In the genomic region with DNA sequence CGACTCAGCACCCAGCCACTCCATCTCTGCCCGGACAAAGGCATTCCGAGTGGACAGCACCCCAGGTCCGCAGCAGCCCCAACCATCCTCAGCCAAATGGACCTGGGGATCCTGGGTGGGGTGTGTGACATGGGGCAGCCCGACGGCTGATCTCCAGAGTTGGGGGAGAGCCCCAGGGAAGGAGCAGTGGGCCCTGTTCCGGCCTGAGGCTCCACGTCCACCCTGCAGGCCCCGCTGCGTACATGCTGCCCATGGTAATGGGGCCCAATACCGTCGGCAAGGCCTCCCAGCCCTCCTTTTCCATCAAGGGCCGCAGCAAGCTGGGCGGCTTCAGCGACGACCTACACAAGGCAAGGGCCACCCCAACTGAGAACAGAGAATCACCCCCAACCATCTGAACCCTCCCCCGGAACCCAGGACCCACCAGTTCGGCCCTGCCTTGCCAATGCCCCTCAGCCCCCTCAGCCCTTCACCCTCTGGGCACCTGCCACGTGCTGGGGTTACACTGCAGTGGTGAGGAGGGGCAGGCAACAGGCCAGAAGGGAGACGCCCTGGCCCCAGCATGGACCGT, we compare ENCODE assay signal across 21 cellular contexts. TPM values are rescaled to one million over a fixed set of nuclear protein-coding genes. Genes with fewer than 3 reads are reported as not detected.
DNase-seq lines count a peak whose midpoint lies in the region; ATAC-seq and TF ChIP-seq lines count a peak whose summit lies in the region.
"Had no signal": no experiment of that assay in that cellular context is flagged by ENCODE, and none has a peak within 500 bp of the region (broad histone marks: within the 10 kb centered on the region; RNA-seq: fewer than 3 reads in every experiment).

No MANE protein-coding gene starts in this region.

- H3K27ac Mint-ChIP-seq in T-helper 2 cell treated with Interferon-gamma antibody and Interleukin-4, amounts not matched to agents 5 μg/mL and 100 μg/mL, for 36 hours = peak overlapping the region; percentile 24
- H3K27ac Mint-ChIP-seq in Calu3 (ENCODE audit: unreplicated experiment) = peak overlapping the region; percentile 83
- H3K27ac Mint-ChIP-seq: natural killer cell, type B pancreatic cell had no signal

- ATAC-seq in lung (ENCODE audit: insufficient read depth, low FRiP score) = no peak
- ATAC-seq: natural killer cell had no signal

- no peak overlapping the region for H3K27ac ChIP-seq in lung (ENCODE audit: low read depth in 1 of 2, low read length in 1 of 2)
- H3K27ac ChIP-seq: 22Rv1; ascending aorta; BLaER1 treated with 17β-estradiol and CSF1 and Interleukin-3, amounts not matched to agents 10 nM and 100 nM; PC-9; VCaP had no signal

- no peak overlapping the region for H3K4me3 Mint-ChIP-seq in T-helper 2 cell treated with Interferon-gamma antibody and Interleukin-4, amounts not matched to agents 5 μg/mL and 100 μg/mL, for 36 hours
- no peak overlapping the region for H3K4me3 Mint-ChIP-seq in Calu3 (ENCODE audit: low read depth, unreplicated experiment)
- H3K4me3 Mint-ChIP-seq: natural killer cell, type B pancreatic cell had no signal

- peaks cover 0 to 1% of the 10 kb centered on the region in 2 donors for H3K4me1 ChIP-seq in lung (ENCODE audit: control insufficient read depth in 2 of 2, insufficient read depth in 2 of 2, low read length in 2 of 2)
- H3K4me1 ChIP-seq: ascending aorta had no signal

- no peak for DNase-seq in T-helper 2 cell treated with Interferon-gamma antibody and Interleukin-4, amounts not matched to agents 5 μg/mL and 100 μg/mL, for 36 hours (ENCODE audit: low spot score)
- DNase-seq in T-helper 2 cell (no peak), Calu3 (no peak), lung (ENCODE audit: low spot score) (peak; percentile 26), NCI-H510A (lab: John Stamatoyannopoulos, UW) (no peak)
- no peak for DNase-seq in effector CD8-positive, alpha-beta T cell (lab: John Stamatoyannopoulos, UW)
- DNase-seq: DMS79, GOT3, hypothalamus, natural killer cell, NCI-H1930, NCI-H526 treated with DMSO at 0.1 percent for 48 hours, PC-9, retina had no signal

- no peaks in the 10 kb centered on the region for H3K27me3 ChIP-seq in lung (ENCODE audit: control insufficient read depth, insufficient read depth)
- H3K27me3 ChIP-seq: ascending aorta; BLaER1 treated with 17β-estradiol and CSF1 and Interleukin-3, amounts not matched to agents 10 nM and 100 nM had no signal

- WGBS in lung, 2 donors = 92 to 94% methylated on average over 15 to 21 of the region's 21 CpGs

- BruUV-seq in Calu3 (replicated peaks; lab: Mats Ljungman, UMichigan) = no TSS peak

- no peak overlapping the region for H3K4me3 ChIP-seq in lung
- H3K4me3 ChIP-seq: ascending aorta; BLaER1 treated with 17β-estradiol and CSF1 and Interleukin-3, amounts not matched to agents 10 nM and 100 nM; PC-9 had no signal

- peaks cover 6% of the 10 kb centered on the region for H3K36me3 Mint-ChIP-seq in T-helper 2 cell treated with Interferon-gamma antibody and Interleukin-4, amounts not matched to agents 5 μg/mL and 100 μg/mL, for 36 hours (ENCODE audit: low read depth)
- peaks cover 21% of the 10 kb centered on the region for H3K36me3 Mint-ChIP-seq in Calu3 (ENCODE audit: insufficient read depth, unreplicated experiment)
- H3K36me3 Mint-ChIP-seq: natural killer cell had no signal

- H3K4me1 Mint-ChIP-seq in T-helper 2 cell treated with Interferon-gamma antibody and Interleukin-4, amounts not matched to agents 5 μg/mL and 100 μg/mL, for 36 hours (ENCODE audit: low read depth) = peaks cover 21% of the 10 kb centered on the region
- H3K4me1 Mint-ChIP-seq in Calu3 (ENCODE audit: low read depth, unreplicated experiment) = no peaks in the 10 kb centered on the region

- H3K27me3 Mint-ChIP-seq in T-helper 2 cell treated with Interferon-gamma antibody and Interleukin-4, amounts not matched to agents 5 μg/mL and 100 μg/mL, for 36 hours (ENCODE audit: low read depth) = peaks cover 2% of the 10 kb centered on the region
- no peaks in the 10 kb centered on the region for H3K27me3 Mint-ChIP-seq in Calu3 (ENCODE audit: unreplicated experiment)
- H3K27me3 Mint-ChIP-seq: type B pancreatic cell had no signal

- CTCF ChIA-PET in Calu3 (lab: Charles Lee) = no interaction called here

- no peaks in the 10 kb centered on the region for H3K9me3 Mint-ChIP-seq in T-helper 2 cell treated with Interferon-gamma antibody and Interleukin-4, amounts not matched to agents 5 μg/mL and 100 μg/mL, for 36 hours
- H3K9me3 Mint-ChIP-seq in Calu3 (ENCODE audit: low read depth, unreplicated experiment) = peaks cover 2% of the 10 kb centered on the region
- H3K9me3 Mint-ChIP-seq: natural killer cell, type B pancreatic cell had no signal

- intact Hi-C loops in Calu3 (cut with micrococcal nuclease; ENCODE audit: unreplicated experiment) = no loop called here

- H3K9me3 ChIP-seq in lung (ENCODE audit: control insufficient read depth in 2 of 2, insufficient read depth in 1 of 2, low read length in 1 of 2) = no peaks in the 10 kb centered on the region
- H3K9me3 ChIP-seq: ascending aorta; BLaER1 treated with 17β-estradiol and CSF1 and Interleukin-3, amounts not matched to agents 10 nM and 100 nM had no signal

- peaks cover 0 to 7% of the 10 kb centered on the region in 2 donors for H3K36me3 ChIP-seq in lung (ENCODE audit: control insufficient read depth in 2 of 2, insufficient read depth in 2 of 2, low read length in 2 of 2)

- TF ChIP-seq CTCF in Calu3 (IDR thresholded peaks at IDR 0.05; ENCODE audit: unreplicated experiment) = no peak
- TF ChIP-seq CTCF in lung (IDR thresholded peaks at IDR 0.05; ENCODE audit: control extremely low read depth, extremely low read depth) = no peak

RNA-seq across cellular contexts. Expression of gene SCGB1C1, which starts 5.4 kb away (rescaled TPM):
- total RNA-seq in Calu3 (2022) = not detected in 2 replicates
- total RNA-seq in lung = not detected
- not detected for polyA plus RNA-seq in lung
- total RNA-seq: ascending aorta, fibroblast of lung, liver, PC-9 had no signal
- polyA plus RNA-seq: fibroblast of lung, liver had no signal

RNA-seq across cellular contexts. Expression of gene BET1L, which starts 8.9 kb away (rescaled TPM):
- total RNA-seq in Calu3 (2022) = 47.8 and 59.0 TPM in 2 replicates
- 10 to 100 TPM; 29.7 to 58.7 TPM for total RNA-seq in lung
- polyA plus RNA-seq in lung = 10 to 100 TPM; 30.1 to 49.9 TPM

RNA-seq across cellular contexts. Expression of gene RIC8A, which starts 9.2 kb away (rescaled TPM):
- total RNA-seq in Calu3 (2022) (73.0 and 84.1 TPM in 2 replicates), lung (100 to 1,000 TPM; 104 to 122 TPM)
- 10 to 100 TPM; 52.1 to 83.2 TPM for polyA plus RNA-seq in lung

RNA-seq across cellular contexts. Expression of gene SIRT3, which starts 37.8 kb away (rescaled TPM):
- total RNA-seq in Calu3 (2022) (19.2 and 19.7 TPM in 2 replicates), lung (10 to 100 TPM; 16.0 to 21.2 TPM)
- 10 to 100 TPM; 14.6 to 16.9 TPM for polyA plus RNA-seq in lung

RNA-seq across cellular contexts. Expression of gene PSMD13, which starts 38.5 kb away (rescaled TPM):
- total RNA-seq in Calu3 (2022) (165 and 172 TPM in 2 replicates), lung (100 to 1,000 TPM in 1 of 2 donors, 10 to 100 TPM in 1; 75.2 to 131 TPM)
- polyA plus RNA-seq in lung = 100 to 1,000 TPM; 158 to 184 TPM
